1 cellular context compared by ENCODE assay signal in the genomic region with DNA sequence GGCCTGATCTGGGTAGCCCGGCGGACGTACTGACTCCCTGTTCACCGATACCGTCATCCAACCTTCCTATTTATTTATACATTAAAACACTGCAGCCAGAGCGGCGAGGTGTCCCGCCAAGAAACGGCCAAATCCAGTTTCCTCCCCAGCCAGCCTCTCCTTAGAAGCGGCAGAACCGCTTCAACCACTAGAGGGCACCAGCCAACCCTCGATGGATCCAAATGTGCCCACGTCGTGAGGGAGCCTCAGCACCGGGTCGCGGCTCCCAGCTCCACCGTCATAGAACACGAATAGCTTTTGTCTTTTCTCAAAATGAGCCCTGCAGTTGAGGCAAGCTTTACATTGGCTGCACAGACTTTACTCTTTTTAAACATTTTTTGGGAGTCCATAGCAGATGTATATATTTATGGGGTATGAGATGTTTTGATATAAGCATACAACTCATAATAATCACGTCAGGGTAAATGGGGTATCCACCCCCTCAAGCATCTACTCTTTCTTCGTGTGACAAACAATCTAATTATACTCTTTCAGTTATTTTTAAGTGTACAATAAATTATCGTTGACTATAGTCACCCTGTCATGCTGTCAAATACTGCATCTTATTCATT.
TF ChIP-seq lines count a peak whose summit lies in the region.

No MANE protein-coding gene starts in this region.

TF ChIP-seq in GM23338, 12 proteins besides CTCF, POLR2A, EP300 and RAD21 (continued from another document):
- TF ChIP-seq, protein P1, sequence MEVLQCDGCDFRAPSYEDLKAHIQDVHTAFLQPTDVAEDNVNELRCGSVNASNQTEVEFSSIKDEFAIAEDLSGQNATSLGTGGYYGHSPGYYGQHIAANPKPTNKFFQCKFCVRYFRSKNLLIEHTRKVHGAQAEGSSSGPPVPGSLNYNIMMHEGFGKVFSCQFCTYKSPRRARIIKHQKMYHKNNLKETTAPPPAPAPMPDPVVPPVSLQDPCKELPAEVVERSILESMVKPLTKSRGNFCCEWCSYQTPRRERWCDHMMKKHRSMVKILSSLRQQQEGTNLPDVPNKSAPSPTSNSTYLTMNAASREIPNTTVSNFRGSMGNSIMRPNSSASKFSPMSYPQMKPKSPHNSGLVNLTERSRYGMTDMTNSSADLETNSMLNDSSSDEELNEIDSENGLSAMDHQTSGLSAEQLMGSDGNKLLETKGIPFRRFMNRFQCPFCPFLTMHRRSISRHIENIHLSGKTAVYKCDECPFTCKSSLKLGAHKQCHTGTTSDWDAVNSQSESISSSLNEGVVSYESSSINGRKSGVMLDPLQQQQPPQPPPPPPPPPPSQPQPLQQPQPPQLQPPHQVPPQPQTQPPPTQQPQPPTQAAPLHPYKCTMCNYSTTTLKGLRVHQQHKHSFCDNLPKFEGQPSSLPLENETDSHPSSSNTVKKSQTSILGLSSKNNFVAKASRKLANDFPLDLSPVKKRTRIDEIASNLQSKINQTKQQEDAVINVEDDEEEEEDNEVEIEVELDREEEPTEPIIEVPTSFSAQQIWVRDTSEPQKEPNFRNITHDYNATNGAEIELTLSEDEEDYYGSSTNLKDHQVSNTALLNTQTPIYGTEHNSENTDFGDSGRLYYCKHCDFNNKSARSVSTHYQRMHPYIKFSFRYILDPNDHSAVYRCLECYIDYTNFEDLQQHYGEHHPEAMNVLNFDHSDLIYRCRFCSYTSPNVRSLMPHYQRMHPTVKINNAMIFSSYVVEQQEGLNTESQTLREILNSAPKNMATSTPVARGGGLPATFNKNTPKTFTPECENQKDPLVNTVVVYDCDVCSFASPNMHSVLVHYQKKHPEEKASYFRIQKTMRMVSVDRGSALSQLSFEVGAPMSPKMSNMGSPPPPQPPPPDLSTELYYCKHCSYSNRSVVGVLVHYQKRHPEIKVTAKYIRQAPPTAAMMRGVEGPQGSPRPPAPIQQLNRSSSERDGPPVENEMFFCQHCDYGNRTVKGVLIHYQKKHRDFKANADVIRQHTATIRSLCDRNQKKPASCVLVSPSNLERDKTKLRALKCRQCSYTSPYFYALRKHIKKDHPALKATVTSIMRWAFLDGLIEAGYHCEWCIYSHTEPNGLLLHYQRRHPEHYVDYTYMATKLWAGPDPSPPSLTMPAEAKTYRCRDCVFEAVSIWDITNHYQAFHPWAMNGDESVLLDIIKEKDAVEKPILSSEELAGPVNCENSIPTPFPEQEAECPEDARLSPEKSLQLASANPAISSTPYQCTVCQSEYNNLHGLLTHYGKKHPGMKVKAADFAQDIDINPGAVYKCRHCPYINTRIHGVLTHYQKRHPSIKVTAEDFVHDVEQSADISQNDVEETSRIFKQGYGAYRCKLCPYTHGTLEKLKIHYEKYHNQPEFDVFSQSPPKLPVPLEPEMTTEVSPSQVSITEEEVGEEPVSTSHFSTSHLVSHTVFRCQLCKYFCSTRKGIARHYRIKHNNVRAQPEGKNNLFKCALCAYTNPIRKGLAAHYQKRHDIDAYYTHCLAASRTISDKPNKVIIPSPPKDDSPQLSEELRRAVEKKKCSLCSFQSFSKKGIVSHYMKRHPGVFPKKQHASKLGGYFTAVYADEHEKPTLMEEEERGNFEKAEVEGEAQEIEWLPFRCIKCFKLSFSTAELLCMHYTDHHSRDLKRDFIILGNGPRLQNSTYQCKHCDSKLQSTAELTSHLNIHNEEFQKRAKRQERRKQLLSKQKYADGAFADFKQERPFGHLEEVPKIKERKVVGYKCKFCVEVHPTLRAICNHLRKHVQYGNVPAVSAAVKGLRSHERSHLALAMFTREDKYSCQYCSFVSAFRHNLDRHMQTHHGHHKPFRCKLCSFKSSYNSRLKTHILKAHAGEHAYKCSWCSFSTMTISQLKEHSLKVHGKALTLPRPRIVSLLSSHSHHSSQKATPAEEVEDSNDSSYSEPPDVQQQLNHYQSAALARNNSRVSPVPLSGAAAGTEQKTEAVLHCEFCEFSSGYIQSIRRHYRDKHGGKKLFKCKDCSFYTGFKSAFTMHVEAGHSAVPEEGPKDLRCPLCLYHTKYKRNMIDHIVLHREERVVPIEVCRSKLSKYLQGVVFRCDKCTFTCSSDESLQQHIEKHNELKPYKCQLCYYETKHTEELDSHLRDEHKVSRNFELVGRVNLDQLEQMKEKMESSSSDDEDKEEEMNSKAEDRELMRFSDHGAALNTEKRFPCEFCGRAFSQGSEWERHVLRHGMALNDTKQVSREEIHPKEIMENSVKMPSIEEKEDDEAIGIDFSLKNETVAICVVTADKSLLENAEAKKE (CRISPR knock-in tag; IDR thresholded peaks at IDR 0.05) = no peak
- no peak for TF ChIP-seq EZH2phosphoT487 (IDR thresholded peaks at IDR 0.05; ENCODE audit: unreplicated experiment)
TF ChIP-seq in GM23338: peak in this region for 0.
